In genomic region chr3:27076815-27077630, GRCh38 we compare ENCODE assay signal across 1 cellular context.
TF ChIP-seq lines count a peak whose summit lies in the region.

No MANE protein-coding gene starts in this region.

TF ChIP-seq in GM23338, 12 proteins besides CTCF, POLR2A, EP300 and RAD21 (continued from another document):
- no peak for TF ChIP-seq ZNF462 (CRISPR knock-in tag; IDR thresholded peaks at IDR 0.05)
- no peak for TF ChIP-seq JUNB (IDR thresholded peaks at IDR 0.05; ENCODE audit: unreplicated experiment)
